32 cellular contexts compared by ENCODE assay signal in the genomic region with DNA sequence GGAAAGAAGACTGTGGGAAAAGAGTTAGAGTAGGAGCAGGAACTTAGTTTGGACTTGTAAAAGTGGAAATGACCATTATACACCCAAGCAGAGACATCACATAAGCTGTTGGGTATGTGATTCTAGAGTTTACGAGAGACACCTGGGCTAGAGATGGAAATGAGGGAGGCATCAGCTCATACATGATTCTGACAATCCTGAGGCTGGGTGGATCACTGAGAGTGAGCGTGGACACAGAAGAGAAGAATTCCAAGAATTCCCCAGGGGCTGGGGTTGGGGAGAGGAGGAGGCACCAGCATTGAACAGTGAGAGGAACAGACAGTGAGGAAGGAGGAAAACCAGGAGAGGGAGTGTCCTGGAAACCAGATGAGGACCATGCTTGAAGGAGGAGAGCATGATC.
DNase-seq lines count a peak whose midpoint lies in the region; ATAC-seq, FAIRE-seq and TF ChIP-seq lines count a peak whose summit lies in the region.
"Had no signal": no experiment of that assay in that cellular context is flagged by ENCODE, and none has a peak within 500 bp of the region (broad histone marks: within the 10 kb centered on the region; RNA-seq: fewer than 3 reads in every experiment).

No MANE protein-coding gene starts in this region.

- H3K27me3 Mint-ChIP-seq in GM23338 (ENCODE audit: insufficient read depth, low read depth, poor library complexity), result no peaks in the 10 kb centered on the region
- peaks cover 19% of the 10 kb centered on the region for H3K27me3 Mint-ChIP-seq in activated naive CD8-positive, alpha-beta T cell treated with anti-CD3 and anti-CD28 coated beads, Interleukin-2, amount 50 U/mL, for 24 hours

- H3K4me3 ChIP-seq in GM23338 (no peak overlapping the region), tibial nerve (no peak overlapping the region)
- H3K4me3 ChIP-seq: ascending aorta, esophagus muscularis mucosa, heart right ventricle, lung, SJCRH30, transverse colon had no signal

- no peak for TF ChIP-seq POLR2A in tibial nerve (IDR thresholded peaks at IDR 0.05)

- H3K27ac Mint-ChIP-seq in GM23338, result no peak overlapping the region
- no peak overlapping the region for H3K27ac Mint-ChIP-seq in activated naive CD8-positive, alpha-beta T cell treated with anti-CD3 and anti-CD28 coated beads, Interleukin-2, amount 50 U/mL, for 24 hours
- H3K27ac Mint-ChIP-seq: activated B cell treated with CpG ODN at 0.5 μM for 24 hours; activated naive CD8-positive, alpha-beta T cell treated with anti-CD3 and anti-CD28 coated beads, Interleukin-2, amount 10 ng/mL, durations not matched to agents 7 days and 5 days; HFFc6; natural killer cell treated with Interleukin-12 subunit alpha and Interleukin-12 subunit beta and Interleukin-15 and Interleukin-18, amount 100 ng/mL, for 72 hours had no signal

- H3K36me3 ChIP-seq in GM23338 (ENCODE audit: insufficient read depth) (no peaks in the 10 kb centered on the region), tibial nerve (no peaks in the 10 kb centered on the region)
- H3K36me3 ChIP-seq: ascending aorta, esophagus muscularis mucosa, heart right ventricle, SJCRH30, transverse colon had no signal

- ATAC-seq in GM23338 (peak; percentile 44; the same call in 2 of the 3 replicates), foreskin keratinocyte (peak; percentile 58)
- ATAC-seq in activated naive CD8-positive, alpha-beta T cell treated with anti-CD3 and anti-CD28 coated beads, Interleukin-2, amount 50 U/mL, for 24 hours, result no peak
- ATAC-seq: activated T-cell treated with anti-CD3 and anti-CD28 coated beads, Interleukin-2, amount 50 U/mL, for 4 hours; heart right ventricle; left cardiac atrium; natural killer cell treated with Interleukin-12 subunit alpha and Interleukin-12 subunit beta and Interleukin-15 and Interleukin-18, amount 100 ng/mL, for 72 hours had no signal

- H4K20me1 ChIP-seq in GM23338 (replicated peaks; ENCODE audit: insufficient read depth), result no peaks in the 10 kb centered on the region

- H3K9me3 Mint-ChIP-seq in GM23338, result no peaks in the 10 kb centered on the region
- H3K9me3 Mint-ChIP-seq in activated naive CD8-positive, alpha-beta T cell treated with anti-CD3 and anti-CD28 coated beads, Interleukin-2, amount 50 U/mL, for 24 hours, result no peaks in the 10 kb centered on the region
- H3K9me3 Mint-ChIP-seq: activated B cell treated with CpG ODN at 0.5 μM for 24 hours; activated naive CD8-positive, alpha-beta T cell treated with anti-CD3 and anti-CD28 coated beads, Interleukin-2, amount 10 ng/mL, durations not matched to agents 7 days and 5 days; activated T-cell treated with anti-CD3 and anti-CD28 coated beads, Interleukin-2, amount 50 U/mL, for 4 hours; natural killer cell treated with Interleukin-12 subunit alpha and Interleukin-12 subunit beta and Interleukin-15 and Interleukin-18, amount 100 ng/mL, for 72 hours had no signal

- H3K27me3 ChIP-seq in GM23338 (ENCODE audit: insufficient read depth) (no peaks in the 10 kb centered on the region), foreskin keratinocyte (no peaks in the 10 kb centered on the region), tibial nerve (no peaks in the 10 kb centered on the region)
- H3K27me3 ChIP-seq: ascending aorta, esophagus muscularis mucosa, SJCRH30, transverse colon had no signal

- H3K9me3 ChIP-seq in tibial nerve, result no peaks in the 10 kb centered on the region
- H3K9me3 ChIP-seq: ascending aorta, esophagus muscularis mucosa, heart right ventricle, SJCRH30, transverse colon had no signal

- TF ChIP-seq CTCF in GM23338 (conservative IDR thresholded peaks at IDR 0.05; ENCODE audit: low read depth in 2 of 2), result no peak
- peak; percentile 3 for TF ChIP-seq CTCF in foreskin keratinocyte (conservative IDR thresholded peaks at IDR 0.05)
- no peak for TF ChIP-seq CTCF in tibial nerve (IDR thresholded peaks at IDR 0.05)

- no peak for FAIRE-seq in RCC 7860 (lab: Jason Lieb, UNC)
- no peak for FAIRE-seq in urothelium cell line (lab: Jason Lieb, UNC)

- H3K4me1 ChIP-seq in GM23338 (ENCODE audit: insufficient read depth) (no peaks in the 10 kb centered on the region), foreskin keratinocyte (peaks cover 21% of the 10 kb centered on the region), tibial nerve (no peaks in the 10 kb centered on the region)
- H3K4me1 ChIP-seq: esophagus muscularis mucosa, heart right ventricle, SJCRH30, transverse colon had no signal

- H3K27ac ChIP-seq in GM23338 (ENCODE audit: low read depth) (no peak overlapping the region), foreskin keratinocyte (peak overlapping the region; percentile 61), tibial nerve (no peak overlapping the region)
- H3K27ac ChIP-seq: ascending aorta, esophagus muscularis mucosa, heart right ventricle, SJCRH30, transverse colon had no signal

- no peak for TF ChIP-seq EP300 in tibial nerve (IDR thresholded peaks at IDR 0.05)

- H2AFZ ChIP-seq in GM23338, result no peak overlapping the region

- no peak overlapping the region for H3K4me2 ChIP-seq in GM23338

- peaks cover 9% of the 10 kb centered on the region; the same call in 1 of the 2 replicates for H3K9me2 ChIP-seq in GM23338 (ENCODE audit: insufficient read depth)

- H3K4me1 Mint-ChIP-seq in GM23338, result peaks cover 11% of the 10 kb centered on the region
- H3K4me1 Mint-ChIP-seq in activated naive CD8-positive, alpha-beta T cell treated with anti-CD3 and anti-CD28 coated beads, Interleukin-2, amount 50 U/mL, for 24 hours, result no peaks in the 10 kb centered on the region
- H3K4me1 Mint-ChIP-seq: activated B cell treated with CpG ODN at 0.5 μM for 24 hours; activated naive CD8-positive, alpha-beta T cell treated with anti-CD3 and anti-CD28 coated beads, Interleukin-2, amount 10 ng/mL, durations not matched to agents 7 days and 5 days had no signal

- no peak overlapping the region for H3K4me3 Mint-ChIP-seq in GM23338
- no peak overlapping the region for H3K4me3 Mint-ChIP-seq in activated naive CD8-positive, alpha-beta T cell treated with anti-CD3 and anti-CD28 coated beads, Interleukin-2, amount 50 U/mL, for 24 hours
- H3K4me3 Mint-ChIP-seq: activated B cell treated with CpG ODN at 0.5 μM for 24 hours; activated naive CD8-positive, alpha-beta T cell treated with anti-CD3 and anti-CD28 coated beads, Interleukin-2, amount 10 ng/mL, durations not matched to agents 7 days and 5 days; activated T-cell treated with anti-CD3 and anti-CD28 coated beads, Interleukin-2, amount 50 U/mL, for 4 hours; HFFc6; natural killer cell treated with Interleukin-12 subunit alpha and Interleukin-12 subunit beta and Interleukin-15 and Interleukin-18, amount 100 ng/mL, for 72 hours had no signal

- H3K79me2 ChIP-seq in GM23338 (replicated peaks; ENCODE audit: insufficient read depth), result no peaks in the 10 kb centered on the region

- H3K36me3 Mint-ChIP-seq in GM23338 (ENCODE audit: low read depth), result no peaks in the 10 kb centered on the region
- H3K36me3 Mint-ChIP-seq in activated naive CD8-positive, alpha-beta T cell treated with anti-CD3 and anti-CD28 coated beads, Interleukin-2, amount 50 U/mL, for 24 hours (ENCODE audit: low read depth), result no peaks in the 10 kb centered on the region
- H3K36me3 Mint-ChIP-seq: activated naive CD8-positive, alpha-beta T cell treated with anti-CD3 and anti-CD28 coated beads, Interleukin-2, amount 10 ng/mL, durations not matched to agents 7 days and 5 days; natural killer cell treated with Interleukin-12 subunit alpha and Interleukin-12 subunit beta and Interleukin-15 and Interleukin-18, amount 100 ng/mL, for 72 hours had no signal

- WGBS in tibial nerve, 2 donors, result 71 to 74% methylated on average over 2 of the region's 2 CpGs

- no peaks in the 10 kb centered on the region for H3F3A ChIP-seq in GM23338 (replicated peaks; ENCODE audit: low read depth)

- DNase-seq in GM23338 (ENCODE audit: low spot score), result peak; percentile 32
- DNase-seq in RCC 7860 (ENCODE audit: low spot score), result peak; percentile 8
- peak; percentile 97 to 99 for DNase-seq in foreskin keratinocyte
- DNase-seq in urothelium cell line (ENCODE audit: low spot score), result peak; percentile 21
- DNase-seq in activated naive CD8-positive, alpha-beta T cell treated with anti-CD3 and anti-CD28 coated beads, Interleukin-2, amount 50 U/mL, for 24 hours, result no peak
- DNase-seq in tibial nerve (ENCODE audit: low spot score in 2 of 2), result no peak
- no peak for DNase-seq in NCI-H1092 treated with DMSO at 0.1 percent for 48 hours (lab: John Stamatoyannopoulos, UW)
- DNase-seq: activated B cell treated with CpG ODN at 0.5 μM for 24 hours; activated gamma-delta T cell treated with Interleukin-2 at 50 U/mL for 16 hours; activated naive CD8-positive, alpha-beta T cell treated with anti-CD3 and anti-CD28 coated beads, Interleukin-2, amount 10 ng/mL, durations not matched to agents 7 days and 5 days; activated T-cell treated with anti-CD3 and anti-CD28 coated beads, Interleukin-2, amount 50 U/mL, for 4 hours; Calu3; caudate nucleus; cortex of kidney; DMS79; foreskin melanocyte; heart right ventricle; HFFc6; left cardiac atrium; NCI-H1436; NCI-H2081 treated with DMSO at 0.1 percent for 48 hours; NCI-H446; NCI-H774; SJCRH30; stimulated activated CD4-positive, alpha-beta T cell treated with anti-CD3 and anti-CD28 coated beads, Interleukin-15, amount 100 ng/mL, for 24 hours; stimulated activated CD4-positive, alpha-beta T cell treated with anti-CD3 and anti-CD28 coated beads, Interleukin-4, amount 100 ng/mL, for 4 hours; T-helper 1 cell; transverse colon had no signal

TF ChIP-seq in GM23338, 12 proteins besides CTCF, POLR2A, EP300 and RAD21 (continues in another document):
- TF ChIP-seq JUNB (IDR thresholded peaks at IDR 0.05; ENCODE audit: unreplicated experiment) (no peak), POLR2AphosphoS5 (IDR thresholded peaks at IDR 0.05; ENCODE audit: low read depth) (no peak), CREB1 (CRISPR knock-in tag; IDR thresholded peaks at IDR 0.05; ENCODE audit: low read depth) (no peak), EZH2phosphoT487 (IDR thresholded peaks at IDR 0.05; ENCODE audit: unreplicated experiment) (no peak)

Comparison
In these comparisons a context has a peak if more than half of its experiments do, and no peak if none do; other contexts are left out.
1. DNase-seq: peak in GM23338 (single experiment), RCC 7860 (single experiment), foreskin keratinocyte (2 of 2) and urothelium cell line (single experiment); none in activated naive CD8-positive, alpha-beta T cell treated with anti-CD3 and anti-CD28 coated beads, Interleukin-2, amount 50 U/mL, for 24 hours (single experiment), tibial nerve (0 of 2) and NCI-H1092 treated with DMSO at 0.1 percent for 48 hours (single experiment).